Comparison of ENCODE assay signal across 17 cellular contexts in genomic region chr6:52931351-52931750, GRCh38. TPM values are rescaled to one million over a fixed set of nuclear protein-coding genes. Genes with fewer than 3 reads are reported as not detected.
DNase-seq lines count a peak whose midpoint lies in the region; ATAC-seq lines count a peak whose summit lies in the region.
"Had no signal": no experiment of that assay in that cellular context is flagged by ENCODE, and none has a peak within 500 bp of the region (broad histone marks: within the 10 kb centered on the region; RNA-seq: fewer than 3 reads in every experiment).

No MANE protein-coding gene starts in this region.

- no peak overlapping the region for H3K4me3 Mint-ChIP-seq in stimulated activated naive B cell treated with anti-CD40 and anti-IgM and Interleukin-4, amounts not matched to agents 10 μg/mL and 1 μg/mL and 100 μg/mL, for 72 hours
- H3K4me3 Mint-ChIP-seq: IgD-negative memory B cell had no signal

- no peaks in the 10 kb centered on the region for H3K27me3 ChIP-seq in trophoblast cell (ENCODE audit: insufficient read depth, low read length)

- H3K9me3 Mint-ChIP-seq in stimulated activated naive B cell treated with anti-CD40 and anti-IgM and Interleukin-4, amounts not matched to agents 10 μg/mL and 1 μg/mL and 100 μg/mL, for 72 hours, result peaks cover 0 to 2% of the 10 kb centered on the region in 2 donors

- H2BK12ac ChIP-seq in trophoblast cell (ENCODE audit: low read length), result no peak overlapping the region

- no peak overlapping the region for H2AK5ac ChIP-seq in trophoblast cell (ENCODE audit: low read length)

- no CpG with 5 or more reads among the region's 2 CpGs for WGBS in trophoblast cell (ENCODE audit: extremely low coverage, insufficient coverage, insufficient read length)

- H3K4me2 ChIP-seq in trophoblast cell (ENCODE audit: low read length), result no peak overlapping the region

- H3K27ac ChIP-seq in trophoblast cell (ENCODE audit: low read depth, low read length), result no peak overlapping the region

- no peaks in the 10 kb centered on the region for H3K79me1 ChIP-seq in trophoblast cell (ENCODE audit: low read length)

- H3K36me3 ChIP-seq in trophoblast cell (ENCODE audit: control insufficient read depth in 1 of 2, insufficient read depth in 2 of 2, low read length in 2 of 2), result no peaks in the 10 kb centered on the region

- no peak overlapping the region for H3K14ac ChIP-seq in trophoblast cell (ENCODE audit: low read length)

- H3K4ac ChIP-seq in trophoblast cell (ENCODE audit: low read depth, low read length), result no peak overlapping the region

- no peak overlapping the region for H3K23ac ChIP-seq in trophoblast cell (ENCODE audit: low read length)

- no peaks in the 10 kb centered on the region for H3K36me3 Mint-ChIP-seq in stimulated activated naive B cell treated with anti-CD40 and anti-IgM and Interleukin-4, amounts not matched to agents 10 μg/mL and 1 μg/mL and 100 μg/mL, for 72 hours
- H3K36me3 Mint-ChIP-seq: IgD-negative memory B cell had no signal

- no peak overlapping the region for H3K9ac ChIP-seq in trophoblast cell (ENCODE audit: low read length)

- no peak overlapping the region for H4K12ac ChIP-seq in trophoblast cell (ENCODE audit: low read depth, low read length)

- peaks cover 13 to 26% of the 10 kb centered on the region in 2 donors for H3K27me3 Mint-ChIP-seq in stimulated activated naive B cell treated with anti-CD40 and anti-IgM and Interleukin-4, amounts not matched to agents 10 μg/mL and 1 μg/mL and 100 μg/mL, for 72 hours

- H4K91ac ChIP-seq in trophoblast cell (ENCODE audit: low read depth, low read length), result no peak overlapping the region

- H4K8ac ChIP-seq in trophoblast cell (ENCODE audit: low read depth, low read length), result no peak overlapping the region

- DNase-seq in DMS79 treated with DMSO at 0.1 percent for 48 hours (lab: John Stamatoyannopoulos, UW) (peak; percentile 44), NCI-H524 treated with DMSO at 0.1 percent for 48 hours (lab: John Stamatoyannopoulos, UW) (peak; percentile 89), iPS DF 4.7 (ENCODE audit: extremely low read depth, low spot score) (peak; percentile 16), trophoblast cell (peak; percentile 55 to 64), germinal center (ENCODE audit: low spot score) (no peak)
- no peak for DNase-seq in stimulated activated naive B cell treated with anti-CD40 and anti-IgM and Interleukin-4, amounts not matched to agents 10 μg/mL and 1 μg/mL and 100 μg/mL, for 72 hours
- DNase-seq: C1 segment of cervical spinal cord; DMS 273 treated with DMSO at 0.1 percent for 48 hours; GOT3; NCI-H1436; NCI-H2029 treated with DMSO at 0.1 percent for 48 hours; NCI-H526; NK-92 treated with Interleukin-12 subunit alpha and Interleukin-12 subunit beta, amount 100 ng/mL, for 24 hours; PC-3 had no signal

- H3K27ac Mint-ChIP-seq in stimulated activated naive B cell treated with anti-CD40 and anti-IgM and Interleukin-4, amounts not matched to agents 10 μg/mL and 1 μg/mL and 100 μg/mL, for 72 hours, result no peak overlapping the region
- H3K27ac Mint-ChIP-seq: IgD-negative memory B cell had no signal

- no peak for ATAC-seq in HG03175 (IDR thresholded peaks at IDR 0.05; ENCODE audit: unreplicated experiment)
- ATAC-seq in GM21717 (IDR thresholded peaks at IDR 0.05; ENCODE audit: unreplicated experiment), result no peak
- ATAC-seq in stimulated activated naive B cell treated with anti-CD40 and anti-IgM and Interleukin-4, amounts not matched to agents 10 μg/mL and 1 μg/mL and 100 μg/mL, for 72 hours (replicated peaks), result no peak
- ATAC-seq: PC-3 had no signal

- no peak overlapping the region for H3K18ac ChIP-seq in trophoblast cell (ENCODE audit: low read length)

- no peak overlapping the region for H2AFZ ChIP-seq in trophoblast cell (ENCODE audit: insufficient read depth, low read length, poor library complexity)

- H3K4me3 ChIP-seq in trophoblast cell (ENCODE audit: low read depth, low read length), result no peak overlapping the region

- no peaks in the 10 kb centered on the region for H3K79me2 ChIP-seq in trophoblast cell (ENCODE audit: control insufficient read depth, insufficient read depth, low read length, poor library complexity)

- H2BK5ac ChIP-seq in trophoblast cell (ENCODE audit: low read depth, low read length, poor library complexity), result no peak overlapping the region

- no peak overlapping the region for H2BK120ac ChIP-seq in trophoblast cell (ENCODE audit: insufficient read depth, low read length, poor library complexity)

- H3K9me3 ChIP-seq in trophoblast cell (ENCODE audit: insufficient read depth, low read depth, low read length), result no peaks in the 10 kb centered on the region

- H3K4me1 ChIP-seq in trophoblast cell (ENCODE audit: control insufficient read depth in 1 of 2, insufficient read depth in 2 of 2, low read length in 2 of 2), result no peaks in the 10 kb centered on the region

- no peaks in the 10 kb centered on the region for H3K4me1 Mint-ChIP-seq in stimulated activated naive B cell treated with anti-CD40 and anti-IgM and Interleukin-4, amounts not matched to agents 10 μg/mL and 1 μg/mL and 100 μg/mL, for 72 hours

RNA-seq across cellular contexts. Expression of gene GSTA3, which starts 21.9 kb away (rescaled TPM):
- polyA plus RNA-seq in trophoblast cell (2013), result 1.0 and 1.5 TPM in 2 replicates
- polyA plus RNA-seq: IgD-negative memory B cell had no signal

Comparison
In these comparisons a context has a peak if more than half of its experiments do, and no peak if none do; other contexts are left out.
1. DNase-seq: peak in DMS79 treated with DMSO at 0.1 percent for 48 hours (single experiment), NCI-H524 treated with DMSO at 0.1 percent for 48 hours (single experiment), iPS DF 4.7 (single experiment) and trophoblast cell (2 of 2); none in germinal center (single experiment) and stimulated activated naive B cell treated with anti-CD40 and anti-IgM and Interleukin-4, amounts not matched to agents 10 μg/mL and 1 μg/mL and 100 μg/mL, for 72 hours (single experiment).